14 cellular contexts compared by ENCODE assay signal in the genomic region with DNA sequence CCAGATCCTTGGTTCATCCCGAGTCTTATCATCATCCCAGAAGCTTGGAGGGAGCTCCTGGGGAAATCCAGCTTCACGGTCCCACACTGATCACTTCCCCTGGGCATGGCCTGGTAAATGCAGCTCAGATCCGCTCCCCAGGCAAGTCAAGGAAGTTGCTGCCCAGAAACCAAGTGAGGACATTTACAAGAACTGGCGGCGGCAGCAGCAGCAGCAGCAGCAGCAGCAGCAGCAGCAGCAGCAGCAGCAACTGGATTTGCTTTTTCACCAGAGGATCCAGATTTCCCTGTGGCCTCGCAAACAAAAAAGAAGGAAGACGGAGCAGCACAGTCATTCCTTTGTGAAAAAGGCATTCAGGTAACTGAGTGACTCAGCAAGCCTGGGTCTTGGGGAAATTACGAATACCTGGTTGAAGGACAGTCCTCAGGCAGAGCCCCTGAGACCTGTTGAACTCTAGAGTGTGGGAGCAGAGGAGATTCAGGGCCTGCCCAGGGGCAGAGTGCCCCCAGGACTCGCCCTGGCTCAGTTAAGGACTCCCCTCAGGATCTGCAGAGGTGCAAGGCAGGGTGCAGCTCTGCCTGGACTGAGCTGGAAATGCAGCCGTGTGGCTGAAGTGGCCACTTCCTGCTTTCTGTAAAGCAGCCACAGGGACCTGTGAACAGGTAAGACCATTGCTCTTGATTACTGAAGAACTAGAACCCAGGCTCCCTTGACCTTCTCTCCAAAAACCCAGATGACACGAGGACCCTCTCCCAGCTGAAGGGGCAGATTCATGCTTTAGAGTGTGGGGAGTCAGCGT. TPM values are rescaled to one million over a fixed set of nuclear protein-coding genes. Genes with fewer than 3 reads are reported as not detected.
DNase-seq lines count a peak whose midpoint lies in the region; ATAC-seq and TF ChIP-seq lines count a peak whose summit lies in the region.
"Not testable (repeated sequence)": the region's sequence is repeated elsewhere in the genome, so short reads cannot be mapped to it uniquely, and the experiment has no call there.
"Had no signal": no experiment of that assay in that cellular context is flagged by ENCODE, and none has a peak within 500 bp of the region (broad histone marks: within the 10 kb centered on the region; RNA-seq: fewer than 3 reads in every experiment).

No MANE protein-coding gene starts in this region.

- H3K36me3 Mint-ChIP-seq in Calu3 (ENCODE audit: insufficient read depth, unreplicated experiment): not testable (repeated sequence)

- H3K4me1 Mint-ChIP-seq in Calu3 (ENCODE audit: low read depth, unreplicated experiment): peaks cover 11% of the 10 kb centered on the region

- not testable (repeated sequence) for ATAC-seq in PC-3
- ATAC-seq in foreskin keratinocyte: peak; percentile 69

- not testable (repeated sequence) for H3K9ac ChIP-seq in PC-3 (ENCODE audit: low read length); mammary epithelial cell (ENCODE audit: insufficient read depth, low read length)

- H3K4me3 ChIP-seq in PC-3 (ENCODE audit: low read length); mammary epithelial cell (replicated peaks in 1 of 3; ENCODE audit: insufficient read depth in 1 of 3, low read depth in 2 of 3, low read length in 3 of 3); epithelial cell of esophagus (ENCODE audit: low read length): not testable (repeated sequence)
- peak overlapping the region; percentile 36 for H3K4me3 ChIP-seq in mononuclear cell (ENCODE audit: low read length)

- H3K36me3 ChIP-seq in PC-3 (ENCODE audit: low read depth, low read length); mammary epithelial cell (ENCODE audit: insufficient read depth, low read length): not testable (repeated sequence)

- H3K4me1 ChIP-seq in PC-3 (ENCODE audit: insufficient read depth, low read length); mammary epithelial cell (ENCODE audit: insufficient read depth, low read length); foreskin keratinocyte: not testable (repeated sequence)
- peaks cover 34% of the 10 kb centered on the region for H3K4me1 ChIP-seq in mononuclear cell (ENCODE audit: insufficient read depth, low read length)

- H3K9me2 ChIP-seq in PC-3 (replicated peaks; ENCODE audit: low read length): not testable (repeated sequence)

- not testable (repeated sequence) for H3K27ac ChIP-seq in PC-3 (ENCODE audit: low read length); mammary epithelial cell (ENCODE audit: insufficient read depth, low read depth, low read length); foreskin keratinocyte

- POLR2A ChIA-PET in PC-3 (lab: Charles Lee; ENCODE audit: unreplicated experiment): not testable (repeated sequence)

- H3K4me3 Mint-ChIP-seq in Calu3 (ENCODE audit: low read depth, unreplicated experiment): not testable (repeated sequence)

- intact Hi-C loops in Calu3 (cut with micrococcal nuclease; ENCODE audit: unreplicated experiment); PC-3 (cut with micrococcal nuclease); mammary epithelial cell (cut with micrococcal nuclease); posterior vena cava (cut with DNase I): not testable (repeated sequence)

- not testable (repeated sequence) for H3F3A ChIP-seq in PC-3 (ENCODE audit: low read length, unreplicated experiment)

- in situ Hi-C loops in mammary epithelial cell (cut with MboI; ENCODE audit: low sequenced_read_pairs in 2 of 2): not testable (repeated sequence)

- not testable (repeated sequence) for H3K27me3 ChIP-seq in PC-3 (ENCODE audit: low read length); mammary epithelial cell (ENCODE audit: insufficient read depth, low read length); foreskin keratinocyte; mononuclear cell (ENCODE audit: insufficient read depth, low read length)

- H2AFZ ChIP-seq in PC-3 (ENCODE audit: low read length): not testable (repeated sequence)
- H2AFZ ChIP-seq in mammary epithelial cell (ENCODE audit: low read depth, low read length): peak overlapping the region; percentile 81

- dilution Hi-C loops in mammary epithelial cell (cut with HindIII; ENCODE audit: low sequenced_read_pairs): not testable (repeated sequence)

- not testable (repeated sequence) for BruUV-seq in Calu3 (replicated peaks; lab: Mats Ljungman, UMichigan); PC-3 (replicated peaks; lab: Mats Ljungman, UMichigan); mammary epithelial cell (replicated peaks; lab: Mats Ljungman, UMichigan)

- DNase-seq in Calu3 (peak; percentile 28), PC-3 (peak; percentile 10), mammary epithelial cell (peak; percentile 48), epithelial cell of esophagus (ENCODE audit: low read depth) (peak; percentile 49), foreskin keratinocyte (peak; percentile 9 to 60), kidney tubule cell (ENCODE audit: low spot score) (peak; percentile 24), posterior vena cava (ENCODE audit: low spot score) (peak; percentile 66)

- H3K27me3 Mint-ChIP-seq in Calu3 (ENCODE audit: unreplicated experiment): not testable (repeated sequence)

- not testable (repeated sequence) for H3K79me2 ChIP-seq in PC-3 (ENCODE audit: low read length); mammary epithelial cell (ENCODE audit: insufficient read depth, low read length)

- WGBS in mammary epithelial cell (ENCODE audit: low coverage, missing lambda C conversion rate): 85% methylated on average over 3 of the region's 12 CpGs

- not testable (repeated sequence) for TF ChIP-seq CTCF in Calu3 (IDR thresholded peaks at IDR 0.05; ENCODE audit: unreplicated experiment); PC-3 (conservative IDR thresholded peaks at IDR 0.05; ENCODE audit: low read depth, low read length); mammary epithelial cell (conservative IDR thresholded peaks at IDR 0.05 in 1 of 2, IDR thresholded peaks at IDR 0.05 in 1 of 2; ENCODE audit: extremely low read depth in 1 of 2, insufficient read depth in 1 of 2, low read depth in 1 of 2, low read length in 2 of 2); epithelial cell of esophagus (IDR thresholded peaks at IDR 0.05; ENCODE audit: insufficient read depth, low read depth, low read length, missing control alignments); foreskin keratinocyte (conservative IDR thresholded peaks at IDR 0.05)

- not testable (repeated sequence) for H3K9me3 ChIP-seq in PC-3 (ENCODE audit: low read length); mammary epithelial cell (replicated peaks; ENCODE audit: insufficient read depth, low read length); mononuclear cell (ENCODE audit: low read depth, low read length)

- not testable (repeated sequence) for H3K4me2 ChIP-seq in PC-3 (ENCODE audit: low read length); mammary epithelial cell (ENCODE audit: insufficient read depth, low read depth, low read length)

- CTCF ChIA-PET in Calu3 (lab: Charles Lee): interaction anchor here (0.7 kb wide), 1 partner anchor 82 kb away, joined by 3 read pairs; no protein-coding TSS in a partner anchor
- CTCF ChIA-PET in PC-3 (lab: Charles Lee); mammary epithelial cell (lab: Charles Lee; ENCODE audit: low non-redundant PET): not testable (repeated sequence)

- not testable (repeated sequence) for H4K20me1 ChIP-seq in PC-3 (ENCODE audit: low read length); mammary epithelial cell (ENCODE audit: insufficient read depth, low read length)

- not testable (repeated sequence) for H3K9me3 Mint-ChIP-seq in Calu3 (ENCODE audit: low read depth, unreplicated experiment)

- H3K27ac Mint-ChIP-seq in Calu3 (ENCODE audit: unreplicated experiment): peak overlapping the region; percentile 85

RNA-seq across cellular contexts. Expression of a gene that starts 25.2 kb away (rescaled TPM):
- total RNA-seq in Calu3 (2022): not detected in 2 replicates
- not detected in 2 replicates for total RNA-seq in PC-3 (2014; rRNA removed)
- total RNA-seq in mammary epithelial cell: not detected
- not detected for polyA plus RNA-seq in mammary epithelial cell
- polyA minus RNA-seq in mammary epithelial cell: not detected
- total RNA-seq in foreskin keratinocyte: not detected in 2 replicates
- polyA plus RNA-seq in foreskin keratinocyte: not detected in 2 replicates
- not detected for total RNA-seq in mononuclear cell
- total RNA-seq in posterior vena cava: not detected
- total RNA-seq: CD4-positive, CD25-positive, alpha-beta regulatory T cell; Daoy; G401; GM23248; H9; HT-29 had no signal
- polyA plus RNA-seq: CD4-positive, CD25-positive, alpha-beta regulatory T cell; GM23248 had no signal

Comparison
In these comparisons a context has a peak if more than half of its experiments do, and no peak if none do; other contexts are left out.
1. DNase-seq: peak in every context shown above with its lines; median percentile 66 in posterior vena cava; 49 in epithelial cell of esophagus; 48 in mammary epithelial cell; 34 in foreskin keratinocyte; 28 in Calu3; 24 in kidney tubule cell; 10 in PC-3.